Comparison of ENCODE assay signal across 11 cellular contexts in the genomic region with DNA sequence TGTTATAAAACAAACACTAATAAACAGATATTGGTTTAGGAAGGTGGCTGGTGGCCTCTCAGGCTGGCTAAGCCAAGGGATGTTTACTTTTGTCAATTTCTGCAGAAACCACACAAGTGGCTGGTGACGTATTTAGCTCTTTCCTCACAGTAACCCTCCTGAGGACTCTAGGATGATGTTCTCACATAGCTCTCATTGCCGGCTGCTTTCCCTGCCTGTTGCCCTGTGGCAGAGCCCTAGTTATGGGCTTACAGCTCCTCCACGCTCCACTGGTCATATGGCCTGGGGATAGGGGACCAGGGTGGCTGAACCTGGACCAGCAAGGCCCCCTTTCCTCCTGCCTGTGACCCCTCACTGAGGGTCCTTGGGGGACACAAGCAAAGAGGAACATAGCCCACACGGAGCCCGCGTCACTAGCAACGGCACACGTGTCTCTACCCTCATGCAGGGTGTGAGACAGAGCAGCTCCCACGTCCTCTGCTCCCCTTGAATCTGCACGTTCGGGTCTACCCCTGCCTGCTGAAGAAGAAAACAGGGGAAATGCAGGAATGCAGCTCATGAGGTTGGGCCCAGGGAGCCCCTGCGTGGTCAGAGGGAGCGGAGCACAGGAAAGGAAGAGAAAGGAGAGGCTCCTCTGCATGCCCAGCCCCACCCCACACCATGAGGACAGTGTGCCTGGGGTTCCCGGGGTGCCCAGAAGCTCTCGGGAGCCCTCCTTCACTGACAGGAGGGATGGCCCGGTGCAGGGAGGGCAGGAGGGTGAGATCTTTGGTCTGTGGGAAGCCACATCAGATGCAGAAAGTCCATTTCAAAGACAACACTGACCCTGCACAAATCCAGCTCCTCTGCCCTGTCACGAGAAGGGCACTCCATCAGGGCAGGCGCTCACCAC. TPM values are rescaled to one million over a fixed set of nuclear protein-coding genes. Genes with fewer than 3 reads are reported as not detected.
A peak's percentile ranks its signal among the peaks of the same experiment; 100 is the strongest.
DNase-seq lines count a peak whose midpoint lies in the region; ATAC-seq and TF ChIP-seq lines count a peak whose summit lies in the region.
"Had no signal": no experiment of that assay in that cellular context is flagged by ENCODE, and none has a peak within 500 bp of the region (broad histone marks: within the 10 kb centered on the region; RNA-seq: fewer than 3 reads in every experiment).

No MANE protein-coding gene starts in this region.

- intact Hi-C loops in gastrocnemius medialis (cut with DNase I; ENCODE audit: low total_unique reads) = no loop called here

- in situ Hi-C loops in gastrocnemius medialis (cut with MboI; ENCODE audit: low sequenced_read_pairs in 4 of 4) = loop anchor here in 1 of 4 donors (10.0 kb wide), 1 partner anchor 52 kb away; the partner anchor contains the start of gene RPS6KA2

- H3K9me3 ChIP-seq in cardiac muscle cell (ENCODE audit: low read depth) = no peaks in the 10 kb centered on the region
- H3K9me3 ChIP-seq in gastrocnemius medialis = no peaks in the 10 kb centered on the region
- H3K9me3 ChIP-seq: ovary had no signal

- H3K4me1 ChIP-seq in cardiac muscle cell (ENCODE audit: low read depth) (peaks cover 5% of the 10 kb centered on the region), gastrocnemius medialis (peaks cover 5 to 33% of the 10 kb centered on the region in 2 donors)

- H3K27me3 ChIP-seq in cardiac muscle cell (no peaks in the 10 kb centered on the region), gastrocnemius medialis (no peaks in the 10 kb centered on the region)
- H3K27me3 ChIP-seq: ovary had no signal

- DNase-seq in H4 (ENCODE audit: low spot score) (peak; percentile 87), SHP77 treated with DMSO at 0.1 percent for 48 hours (lab: John Stamatoyannopoulos, UW) (peak; percentile 82), cardiac muscle cell (ENCODE audit: low read depth in 1 of 2, low spot score in 1 of 2) (peak; percentile 25 to 42), gastrocnemius medialis (no peak), erythroblast (lab: John Stamatoyannopoulos, UW) (no peak)
- DNase-seq: activated T-cell treated with anti-CD3 and anti-CD28 coated beads, Interleukin-2, amount 50 U/mL, for 1 hour; ovary; T-cell had no signal

- TF ChIP-seq POLR2A in gastrocnemius medialis (IDR thresholded peaks at IDR 0.05) (no peak), erythroblast (IDR thresholded peaks at IDR 0.05; ENCODE audit: low read length) (no peak)

- H3K36me3 ChIP-seq in cardiac muscle cell = no peaks in the 10 kb centered on the region
- no peaks in the 10 kb centered on the region for H3K36me3 ChIP-seq in gastrocnemius medialis
- H3K36me3 ChIP-seq: ovary had no signal

- H3K4me3 ChIP-seq in cardiac muscle cell (no peak overlapping the region), gastrocnemius medialis (no peak overlapping the region)
- H3K4me3 ChIP-seq: ovary had no signal

- H3K27ac ChIP-seq in cardiac muscle cell = no peak overlapping the region
- H3K27ac ChIP-seq in gastrocnemius medialis = peak overlapping the region in 3 of 4 donors; percentile 28 to 43 (median 34)
- H3K27ac ChIP-seq: ovary had no signal

- TF ChIP-seq CTCF in cardiac muscle cell (IDR thresholded peaks at IDR 0.05; ENCODE audit: low read depth, low read length) (no peak), gastrocnemius medialis (IDR thresholded peaks at IDR 0.05 in 4 of 5, conservative IDR thresholded peaks at IDR 0.05 in 1 of 5) (no peak)

- no peak for ATAC-seq in gastrocnemius medialis
- ATAC-seq in GM21515 (IDR thresholded peaks at IDR 0.05; ENCODE audit: unreplicated experiment) = no peak
- ATAC-seq in HG03469 (IDR thresholded peaks at IDR 0.05; ENCODE audit: unreplicated experiment) = no peak
- ATAC-seq in HG02870 (IDR thresholded peaks at IDR 0.05; ENCODE audit: unreplicated experiment) = no peak
- ATAC-seq: T-cell had no signal

RNA-seq across cellular contexts. Expression of gene RAMACL, which starts 13.9 kb away (rescaled TPM):
- total RNA-seq in H4 (2014; rRNA removed; shearing (Covaris generic)) = 0.04 and 0.08 TPM in 2 replicates
- total RNA-seq in cardiac muscle cell (0.14 and 0.45 TPM in 2 replicates), gastrocnemius medialis (1 to 10 TPM in 1 of 4 donors, under 1 TPM in 3; 0.18 to 5.6 (median 0.58) TPM)
- polyA plus RNA-seq in cardiac muscle cell = 0.10 and 0.44 TPM in 2 replicates

RNA-seq across cellular contexts. Expression of gene RPS6KA2, which starts 54.4 kb away (rescaled TPM):
- total RNA-seq in H4 (2014; rRNA removed; shearing (Covaris generic)) = 2.1 and 4.6 TPM in 2 replicates
- total RNA-seq in cardiac muscle cell = 24.0 and 26.4 TPM in 2 replicates
- polyA plus RNA-seq in cardiac muscle cell = 19.2 and 19.3 TPM in 2 replicates
- total RNA-seq in gastrocnemius medialis = 10 to 100 TPM; 18.7 to 35.7 (median 27.4) TPM

Comparison
In these comparisons a context has a peak if more than half of its experiments do, and no peak if none do; other contexts are left out.
1. DNase-seq: peak in H4 (single experiment), SHP77 treated with DMSO at 0.1 percent for 48 hours (single experiment) and cardiac muscle cell (2 of 2); none in gastrocnemius medialis (0 of 2) and erythroblast (0 of 2).